ENCODE assay signal across 21 cellular contexts in genomic region chr6:160781298-160781697, GRCh38.
"Had no signal": no experiment of that assay in that cellular context is flagged by ENCODE, and none has a peak within 500 bp of the region (broad histone marks: within the 10 kb centered on the region; RNA-seq: fewer than 3 reads in every experiment).

No MANE protein-coding gene starts in this region.

- ATAC-seq: effector memory CD8-positive, alpha-beta T cell; left ventricle myocardium superior; lower lobe of right lung; natural killer cell treated with Interleukin-12 subunit alpha and Interleukin-12 subunit beta and Interleukin-15 and Interleukin-18, amount 100 ng/mL, for 72 hours; pancreas; right lobe of liver; stimulated activated naive CD8-positive, alpha-beta T cell treated with anti-CD3 and anti-CD28 coated beads, Interleukin-15, amount 100 ng/mL, for 72 hours had no signal

- H3K27me3 ChIP-seq: esophagus squamous epithelium, neutrophil, pancreas, right lobe of liver, thyroid gland, vagina had no signal

- H3K9me3 ChIP-seq: esophagus squamous epithelium, lower lobe of right lung, neutrophil, pancreas, right lobe of liver, thyroid gland, vagina had no signal

- DNase-seq: cortex of kidney; effector memory CD8-positive, alpha-beta T cell; erythroblast; esophagus squamous epithelium; foreskin melanocyte; left ventricle myocardium superior; lower lobe of right lung; pancreas; right lobe of liver; small intestine; stimulated activated CD4-positive, alpha-beta T cell treated with anti-CD3 and anti-CD28 coated beads, Interleukin-15, amount 100 ng/mL, for 24 hours; stimulated activated CD4-positive, alpha-beta T cell treated with anti-CD3 and anti-CD28 coated beads, Interleukin-2, amount 100 ng/mL, for 48 hours; stimulated activated naive CD4-positive, alpha-beta T cell; stimulated activated naive CD8-positive, alpha-beta T cell treated with anti-CD3 and anti-CD28 coated beads, Interleukin-15, amount 100 ng/mL, for 72 hours; thyroid gland; trophoblast cell had no signal

- H3K27ac ChIP-seq: esophagus squamous epithelium, lower lobe of right lung, neutrophil, pancreas, right lobe of liver, thyroid gland, vagina had no signal

- FAIRE-seq: endometrium, keratinocyte, pancreas, small intestine had no signal

- H3K36me3 ChIP-seq: esophagus squamous epithelium, lower lobe of right lung, neutrophil, pancreas, right lobe of liver, thyroid gland, vagina had no signal

- H3K4me1 ChIP-seq: esophagus squamous epithelium, lower lobe of right lung, pancreas, right lobe of liver, thyroid gland, vagina had no signal

- H3K4me3 ChIP-seq: esophagus squamous epithelium, lower lobe of right lung, pancreas, right lobe of liver, thyroid gland, vagina had no signal
